In the genomic region with DNA sequence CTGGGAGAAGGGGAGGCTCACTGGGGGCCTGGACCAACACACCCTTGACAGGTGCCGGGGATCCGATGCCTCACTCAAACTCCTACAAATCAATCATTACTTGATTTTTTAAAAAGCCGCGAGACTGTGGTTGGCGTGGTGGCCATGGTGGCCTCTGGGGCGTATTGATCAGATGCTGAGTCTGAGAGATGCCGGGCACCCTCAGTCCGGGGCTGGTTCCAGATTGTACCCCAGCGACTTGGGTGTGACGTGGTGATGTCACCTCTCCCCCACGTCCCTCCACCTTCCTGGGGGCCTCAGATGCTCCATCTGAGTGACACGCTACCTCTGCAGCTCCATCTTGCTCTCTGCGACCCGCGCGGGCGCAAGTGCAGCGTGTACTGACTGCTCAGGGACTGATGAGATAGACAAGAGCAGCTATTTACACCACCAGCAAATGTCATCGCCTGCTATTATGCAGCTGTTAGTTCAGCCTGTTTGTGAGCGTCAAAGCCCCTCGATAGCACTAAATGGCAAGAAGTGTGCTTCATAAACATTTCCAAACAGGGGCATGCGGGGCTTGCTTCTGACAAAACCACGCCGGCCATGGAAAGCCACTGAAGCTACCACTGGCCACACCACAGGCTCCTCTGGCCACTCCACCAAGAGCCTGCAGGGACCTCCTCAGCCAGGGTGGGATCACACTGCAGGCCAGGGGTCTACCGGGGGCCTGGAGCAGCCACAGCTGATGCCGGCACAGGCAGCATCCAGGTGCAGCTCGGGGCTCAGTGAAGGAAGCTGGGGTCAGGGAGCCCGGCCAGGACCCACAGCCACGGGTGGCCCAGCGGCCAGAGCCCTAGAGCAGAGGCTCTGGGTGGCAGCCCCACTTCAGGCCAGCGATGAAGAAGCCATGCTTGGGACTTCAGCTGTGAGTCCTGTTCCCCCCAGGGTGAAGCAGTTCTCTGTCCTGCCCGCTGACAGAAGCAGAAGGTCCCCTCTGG, we compare ENCODE assay signal across 30 cellular contexts. TPM values are rescaled to one million over a fixed set of nuclear protein-coding genes. Genes with fewer than 3 reads are reported as not detected.
"Had no signal": no experiment of that assay in that cellular context is flagged by ENCODE, and none has a peak within 500 bp of the region (broad histone marks: within the 10 kb centered on the region; RNA-seq: fewer than 3 reads in every experiment).

No MANE protein-coding gene starts in this region.

- H3K4me1 ChIP-seq: adrenal gland, SJSA1 had no signal

- H3K4me3 ChIP-seq: adrenal gland, SJSA1 had no signal

- H3K9me3 ChIP-seq: adrenal gland, SJSA1 had no signal

- H3K9ac ChIP-seq: KMS-11 had no signal

- ATAC-seq: activated CD4-positive, alpha-beta T cell treated with anti-CD3 and anti-CD28 coated beads for 36 hours; activated CD8-positive, alpha-beta T cell treated with anti-CD3 and anti-CD28 coated beads for 36 hours; activated T-cell treated with anti-CD3 and anti-CD28 coated beads, Interleukin-2, amount 50 U/mL, for 72 hours; SK-N-SH treated with all-trans-retinoic acid at 6 μM for 48 hours had no signal

- H3K36me3 ChIP-seq: adrenal gland, SJSA1, WERI-Rb-1 had no signal

- DNase-seq: activated CD4-positive, alpha-beta T cell treated with anti-CD3 and anti-CD28 coated beads for 36 hours; activated CD4-positive, alpha-beta T cell treated with anti-CD3 and anti-CD28 coated beads, Interleukin-2, amount 50 U/mL, for 1 hour; activated CD8-positive, alpha-beta memory T cell treated with anti-CD3 and anti-CD28 coated beads, Interleukin-2, amount 50 U/mL, for 4 hours; activated CD8-positive, alpha-beta T cell treated with anti-CD3 and anti-CD28 coated beads for 36 hours; activated gamma-delta T cell treated with Interleukin-2 at 50 U/mL for 16 hours; activated naive CD4-positive, alpha-beta T cell treated with anti-CD3 and anti-CD28 coated beads, Interleukin-2, amount 50 U/mL, for 16 hours; activated naive CD8-positive, alpha-beta T cell treated with anti-CD3 and anti-CD28 coated beads, Interleukin-2, amount 10 ng/mL, durations not matched to agents 7 days and 5 days; activated T-cell treated with anti-CD3 and anti-CD28 coated beads, Interleukin-2, amount 50 U/mL, for 72 hours; adrenal gland; anterior cingulate cortex; central memory CD4-positive, alpha-beta T cell; NCI-H1092; NCI-H1694; NCI-H2029; NCI-H2107; NCI-H345; NCI-H510A; NCI-H526 treated with DMSO at 0.1 percent for 48 hours; NCI-H82; SHP77; SW 1271; WERI-Rb-1 had no signal

- H3K27ac ChIP-seq: adrenal gland, KMS-11, SJSA1, WERI-Rb-1 had no signal

- H3K4me2 ChIP-seq: KMS-11 had no signal

RNA-seq across cellular contexts. Expression of gene SLC6A3, which starts 50.1 kb away (rescaled TPM):
- total RNA-seq: activated CD4-positive, alpha-beta T cell treated with anti-CD3 and anti-CD28 coated beads for 36 hours; activated CD8-positive, alpha-beta T cell treated with anti-CD3 and anti-CD28 coated beads for 36 hours; activated T-cell treated with anti-CD3 and anti-CD28 coated beads, Interleukin-2, amount 50 U/mL, for 72 hours; activated T-helper 2 cell treated with anti-CD3 and anti-CD28 coated beads, Interferon-gamma antibody, Interleukin-2, Interleukin-4, amounts not matched to agents 10 μg/mL and 5 μg/mL and 100 μg/mL, durations not matched to agents 14 hours and 24 hours and 36 hours; adrenal gland; MCF 10A; OCI-LY7; RPMI7951; SJSA1; T-helper 1 cell treated with Interleukin-12 subunit alpha and Interleukin-12 subunit beta and Interleukin-4 antibody, amounts not matched to agents 30 ng/mL and 1 ng/mL, for 36 hours had no signal
